ENCODE assay signal across 1 cellular context in the genomic region with DNA sequence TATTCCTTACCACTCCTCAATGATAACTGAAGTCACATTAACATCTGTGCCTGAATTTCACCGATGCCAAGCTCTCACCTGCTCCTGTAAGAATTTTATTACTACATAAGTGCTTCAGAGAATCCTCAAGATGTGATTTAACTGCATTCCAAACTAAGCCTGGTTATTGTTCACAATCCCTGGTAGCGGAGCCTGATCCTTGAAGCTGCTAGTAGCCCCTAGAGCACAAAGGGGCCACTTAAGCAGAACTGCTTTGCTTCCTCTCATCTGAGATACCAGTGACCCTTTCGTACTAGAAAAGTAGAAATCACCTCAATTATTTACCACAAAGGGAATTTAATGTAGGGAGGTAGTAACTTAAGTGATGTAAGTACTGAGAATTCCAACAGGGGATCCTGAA.
TF ChIP-seq lines count a peak whose summit lies in the region.

No MANE protein-coding gene starts in this region.

TF ChIP-seq in WTC11, 78 proteins besides CTCF, POLR2A, EP300 and RAD21 (continued from another document):
- TF ChIP-seq ETV6 (CRISPR knock-in tag; IDR thresholded peaks at IDR 0.05) = no peak
- TF ChIP-seq NFE2L1 (CRISPR knock-in tag; IDR thresholded peaks at IDR 0.05) = no peak
- TF ChIP-seq, protein P1, sequence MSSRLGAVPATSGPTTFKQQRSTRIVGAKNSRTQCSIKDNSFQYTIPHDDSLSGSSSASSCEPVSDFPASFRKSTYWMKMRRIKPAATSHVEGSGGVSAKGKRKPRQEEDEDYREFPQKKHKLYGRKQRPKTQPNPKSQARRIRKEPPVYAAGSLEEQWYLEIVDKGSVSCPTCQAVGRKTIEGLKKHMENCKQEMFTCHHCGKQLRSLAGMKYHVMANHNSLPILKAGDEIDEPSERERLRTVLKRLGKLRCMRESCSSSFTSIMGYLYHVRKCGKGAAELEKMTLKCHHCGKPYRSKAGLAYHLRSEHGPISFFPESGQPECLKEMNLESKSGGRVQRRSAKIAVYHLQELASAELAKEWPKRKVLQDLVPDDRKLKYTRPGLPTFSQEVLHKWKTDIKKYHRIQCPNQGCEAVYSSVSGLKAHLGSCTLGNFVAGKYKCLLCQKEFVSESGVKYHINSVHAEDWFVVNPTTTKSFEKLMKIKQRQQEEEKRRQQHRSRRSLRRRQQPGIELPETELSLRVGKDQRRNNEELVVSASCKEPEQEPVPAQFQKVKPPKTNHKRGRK (CRISPR knock-in tag; IDR thresholded peaks at IDR 0.05; ENCODE audit: borderline replicate concordance) = no peak
- no peak for TF ChIP-seq NR3C1 (CRISPR knock-in tag; conservative IDR thresholded peaks at IDR 0.05; ENCODE audit: low read depth)
- TF ChIP-seq, protein P2, sequence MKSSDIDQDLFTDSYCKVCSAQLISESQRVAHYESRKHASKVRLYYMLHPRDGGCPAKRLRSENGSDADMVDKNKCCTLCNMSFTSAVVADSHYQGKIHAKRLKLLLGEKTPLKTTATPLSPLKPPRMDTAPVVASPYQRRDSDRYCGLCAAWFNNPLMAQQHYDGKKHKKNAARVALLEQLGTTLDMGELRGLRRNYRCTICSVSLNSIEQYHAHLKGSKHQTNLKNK (CRISPR knock-in tag; IDR thresholded peaks at IDR 0.05) = no peak
- TF ChIP-seq, protein P3, sequence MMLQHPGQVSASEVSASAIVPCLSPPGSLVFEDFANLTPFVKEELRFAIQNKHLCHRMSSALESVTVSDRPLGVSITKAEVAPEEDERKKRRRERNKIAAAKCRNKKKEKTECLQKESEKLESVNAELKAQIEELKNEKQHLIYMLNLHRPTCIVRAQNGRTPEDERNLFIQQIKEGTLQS (CRISPR knock-in tag; conservative IDR thresholded peaks at IDR 0.05) = no peak
- TF ChIP-seq, protein P4, sequence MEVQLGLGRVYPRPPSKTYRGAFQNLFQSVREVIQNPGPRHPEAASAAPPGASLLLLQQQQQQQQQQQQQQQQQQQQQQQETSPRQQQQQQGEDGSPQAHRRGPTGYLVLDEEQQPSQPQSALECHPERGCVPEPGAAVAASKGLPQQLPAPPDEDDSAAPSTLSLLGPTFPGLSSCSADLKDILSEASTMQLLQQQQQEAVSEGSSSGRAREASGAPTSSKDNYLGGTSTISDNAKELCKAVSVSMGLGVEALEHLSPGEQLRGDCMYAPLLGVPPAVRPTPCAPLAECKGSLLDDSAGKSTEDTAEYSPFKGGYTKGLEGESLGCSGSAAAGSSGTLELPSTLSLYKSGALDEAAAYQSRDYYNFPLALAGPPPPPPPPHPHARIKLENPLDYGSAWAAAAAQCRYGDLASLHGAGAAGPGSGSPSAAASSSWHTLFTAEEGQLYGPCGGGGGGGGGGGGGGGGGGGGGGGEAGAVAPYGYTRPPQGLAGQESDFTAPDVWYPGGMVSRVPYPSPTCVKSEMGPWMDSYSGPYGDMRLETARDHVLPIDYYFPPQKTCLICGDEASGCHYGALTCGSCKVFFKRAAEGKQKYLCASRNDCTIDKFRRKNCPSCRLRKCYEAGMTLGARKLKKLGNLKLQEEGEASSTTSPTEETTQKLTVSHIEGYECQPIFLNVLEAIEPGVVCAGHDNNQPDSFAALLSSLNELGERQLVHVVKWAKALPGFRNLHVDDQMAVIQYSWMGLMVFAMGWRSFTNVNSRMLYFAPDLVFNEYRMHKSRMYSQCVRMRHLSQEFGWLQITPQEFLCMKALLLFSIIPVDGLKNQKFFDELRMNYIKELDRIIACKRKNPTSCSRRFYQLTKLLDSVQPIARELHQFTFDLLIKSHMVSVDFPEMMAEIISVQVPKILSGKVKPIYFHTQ (CRISPR knock-in tag; IDR thresholded peaks at IDR 0.05) = no peak
- no peak for TF ChIP-seq SMAD3 (CRISPR knock-in tag; IDR thresholded peaks at IDR 0.05; ENCODE audit: borderline replicate concordance)
- no peak for TF ChIP-seq ELF4 (CRISPR knock-in tag; IDR thresholded peaks at IDR 0.05; ENCODE audit: low read depth)
- no peak for TF ChIP-seq MYBL2 (CRISPR knock-in tag; IDR thresholded peaks at IDR 0.05)
- TF ChIP-seq ATF2 (CRISPR knock-in tag; IDR thresholded peaks at IDR 0.05; ENCODE audit: borderline replicate concordance, low read depth) = no peak
- no peak for TF ChIP-seq ZNF425 (CRISPR knock-in tag; conservative IDR thresholded peaks at IDR 0.05)
- no peak for TF ChIP-seq ZNF281 (CRISPR knock-in tag; IDR thresholded peaks at IDR 0.05)
